Comparison of ENCODE assay signal across 8 cellular contexts in the genomic region with DNA sequence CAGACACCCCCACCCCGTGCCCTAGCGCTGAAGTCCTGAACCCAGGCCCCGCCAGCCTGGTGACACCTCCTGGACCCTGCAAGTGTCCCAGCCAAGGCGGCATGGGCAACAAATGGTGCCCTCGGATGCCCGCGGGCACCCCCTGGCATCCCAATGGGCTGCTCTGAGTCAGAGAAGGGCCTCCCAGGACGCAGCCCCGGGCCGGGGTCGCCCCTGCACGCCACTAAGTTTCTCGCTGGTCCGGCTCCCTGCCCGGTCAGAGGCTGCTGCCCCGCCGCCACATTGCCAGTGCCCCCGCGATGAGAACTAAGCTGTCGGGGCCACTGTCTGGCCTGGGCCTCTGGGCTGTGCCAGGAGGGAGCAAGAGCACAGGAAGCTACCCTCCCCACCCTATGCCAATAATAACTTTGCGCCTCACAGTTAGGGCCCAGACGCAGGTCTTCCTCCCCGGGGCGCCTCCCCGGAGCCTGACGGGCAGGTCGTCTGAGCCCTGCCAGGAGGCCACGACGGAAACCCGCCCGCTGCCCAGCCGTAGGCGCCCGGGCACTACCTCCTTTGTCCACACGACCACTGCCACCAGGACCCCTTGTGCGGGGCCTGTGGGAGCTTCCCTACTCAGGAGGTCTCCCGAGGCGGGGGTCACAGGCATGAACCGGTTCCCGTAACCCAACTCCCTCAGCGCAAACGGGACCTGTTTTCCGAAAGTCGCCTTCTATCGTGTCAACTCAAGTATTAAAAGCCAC. TPM values are rescaled to one million over a fixed set of nuclear protein-coding genes. Genes with fewer than 3 reads are reported as not detected.
DNase-seq lines count a peak whose midpoint lies in the region; ATAC-seq and TF ChIP-seq lines count a peak whose summit lies in the region.

No MANE protein-coding gene starts in this region.

- CTCF ChIA-PET in CD4-positive, alpha-beta T cell (lab: Charles Lee) = no interaction called here

- H3K27ac Mint-ChIP-seq in CD4-positive, alpha-beta T cell = peak overlapping the region; percentile 90
- H3K27ac Mint-ChIP-seq in stimulated activated effector memory CD8-positive, alpha-beta T cell treated with anti-CD3 and anti-CD28 coated beads, Interleukin-12 subunit alpha, Interleukin-12 subunit beta, amount 100 ng/mL, for 72 hours = peak overlapping the region; percentile 98

- intact Hi-C loops in CD4-positive, alpha-beta T cell (cut with DNase I, micrococcal nuclease) = loop anchor here (5.0 to 10.0 kb wide), 6 partner anchors 233 to 1070 kb away; partner anchors contain the start of genes BANP (in 1 of the 2), CTU2 (in 1 of the 2), FBXO31 (in 1 of the 2) and GALNS (in 1 of the 2)

- H3K9me3 Mint-ChIP-seq in CD4-positive, alpha-beta T cell = no peaks in the 10 kb centered on the region
- no peaks in the 10 kb centered on the region for H3K9me3 Mint-ChIP-seq in stimulated activated effector memory CD8-positive, alpha-beta T cell treated with anti-CD3 and anti-CD28 coated beads, Interleukin-12 subunit alpha, Interleukin-12 subunit beta, amount 100 ng/mL, for 72 hours

- POLR2A ChIA-PET in CD4-positive, alpha-beta T cell (lab: Charles Lee) = interaction anchor here (1.2 to 2.2 kb wide), 8 partner anchors 11 to 504 kb away, joined by 3 to 16 read pairs (median 4); partner anchors contain the start of genes BANP and ZC3H18

- H3K27me3 ChIP-seq in CD4-positive, alpha-beta T cell (ENCODE audit: control insufficient read depth, insufficient read depth, low read length) = no peaks in the 10 kb centered on the region
- H3K27me3 ChIP-seq in iPS-20b (ENCODE audit: insufficient read depth, low read length) = peaks cover 78% of the 10 kb centered on the region

- H3K27ac ChIP-seq in CD4-positive, alpha-beta T cell (ENCODE audit: low read depth, low read length) = peak overlapping the region; percentile 67
- no peak overlapping the region for H3K27ac ChIP-seq in iPS-20b (ENCODE audit: low read length)

- no peaks in the 10 kb centered on the region for H3K9me3 ChIP-seq in CD4-positive, alpha-beta T cell (ENCODE audit: control insufficient read depth, low read length)
- no peaks in the 10 kb centered on the region for H3K9me3 ChIP-seq in iPS-20b (ENCODE audit: insufficient read depth, low read depth, low read length)

- peak overlapping the region; percentile 98 for H3K4me3 Mint-ChIP-seq in CD4-positive, alpha-beta T cell
- peak overlapping the region; percentile 92 for H3K4me3 Mint-ChIP-seq in stimulated activated effector memory CD8-positive, alpha-beta T cell treated with anti-CD3 and anti-CD28 coated beads, Interleukin-12 subunit alpha, Interleukin-12 subunit beta, amount 100 ng/mL, for 72 hours

- no peaks in the 10 kb centered on the region for H3K27me3 Mint-ChIP-seq in CD4-positive, alpha-beta T cell

- no peak overlapping the region for H3K9ac ChIP-seq in iPS-20b (ENCODE audit: low read depth, low read length)

- H3K36me3 ChIP-seq in iPS-20b (ENCODE audit: insufficient read depth, low read depth, low read length) = no peaks in the 10 kb centered on the region

- peaks cover 32% of the 10 kb centered on the region for H3K4me1 Mint-ChIP-seq in CD4-positive, alpha-beta T cell (ENCODE audit: low read depth)
- H3K4me1 Mint-ChIP-seq in stimulated activated effector memory CD8-positive, alpha-beta T cell treated with anti-CD3 and anti-CD28 coated beads, Interleukin-12 subunit alpha, Interleukin-12 subunit beta, amount 100 ng/mL, for 72 hours = peaks cover 46% of the 10 kb centered on the region

- no peak for ATAC-seq in CD4-positive, alpha-beta T cell (ENCODE audit: poor library complexity)
- no peak for ATAC-seq in stimulated activated effector memory CD8-positive, alpha-beta T cell treated with anti-CD3 and anti-CD28 coated beads, Interleukin-12 subunit alpha, Interleukin-12 subunit beta, amount 100 ng/mL, for 72 hours
- ATAC-seq in GM18858 (IDR thresholded peaks at IDR 0.05; ENCODE audit: unreplicated experiment) (no peak), GM21528 (IDR thresholded peaks at IDR 0.05; ENCODE audit: low FRiP score, unreplicated experiment) (no peak)

- TF ChIP-seq CTCF in CD4-positive, alpha-beta T cell (IDR thresholded peaks at IDR 0.05) = no peak

- H3K4me1 ChIP-seq in iPS-20b (ENCODE audit: insufficient read depth, low read length) = 0 out of 2 replicates have a peak, but pooled peaks cover 4% of the 10 kb centered on the region

- peak in 7 of 10 experiments; percentile 30 to 58 (median 46) for DNase-seq in CD4-positive, alpha-beta T cell
- DNase-seq in KG1 (lab: John Stamatoyannopoulos, UW) (peak; percentile 17), iPS-NIHi11 (ENCODE audit: low spot score) (no peak)
- DNase-seq in activated naive CD4-positive, alpha-beta T cell treated with anti-CD3 and anti-CD28 coated beads, Interleukin-2, amount 50 U/mL, for 16 hours = peak; percentile 46
- peak; percentile 38 to 81 for DNase-seq in stimulated activated effector memory CD8-positive, alpha-beta T cell treated with anti-CD3 and anti-CD28 coated beads, Interleukin-12 subunit alpha, Interleukin-12 subunit beta, amount 100 ng/mL, for 72 hours (ENCODE audit: low spot score in 2 of 2)

- peaks cover 15% of the 10 kb centered on the region for H3K36me3 Mint-ChIP-seq in CD4-positive, alpha-beta T cell (ENCODE audit: low read depth)
- H3K36me3 Mint-ChIP-seq in stimulated activated effector memory CD8-positive, alpha-beta T cell treated with anti-CD3 and anti-CD28 coated beads, Interleukin-12 subunit alpha, Interleukin-12 subunit beta, amount 100 ng/mL, for 72 hours = peaks cover 30% of the 10 kb centered on the region

- H3K4me3 ChIP-seq in iPS-20b (ENCODE audit: low read length) = peak overlapping the region; percentile 60

RNA-seq across cellular contexts. Expression of gene ZFPM1, which starts 1.4 kb away (rescaled TPM):
- total RNA-seq in CD4-positive, alpha-beta T cell = 10 to 100 TPM; 22.8 to 24.2 TPM
